In genomic region chr7:100888988-100889760, GRCh38 we compare ENCODE assay signal across 8 cellular contexts. TPM values are rescaled to one million over a fixed set of nuclear protein-coding genes. Genes with fewer than 3 reads are reported as not detected.
DNase-seq lines count a peak whose midpoint lies in the region; ATAC-seq and TF ChIP-seq lines count a peak whose summit lies in the region.

UFSP1 (minus strand) TSS chr7:100889715; CDS start chr7:100889271, 444 bp downstream.

- intact Hi-C loops in activated T-helper 2 cell treated with anti-CD3 and anti-CD28 coated beads, Interferon-gamma antibody, Interleukin-2, Interleukin-4, amounts not matched to agents 10 μg/mL and 5 μg/mL and 100 μg/mL, durations not matched to agents 14 hours and 24 hours and 36 hours (cut with micrococcal nuclease): loop anchor here (1.0 to 2.0 kb wide), 2 partner anchors 128 to 282 kb away; no protein-coding TSS in a partner anchor
- intact Hi-C loops in spleen (cut with DNase I; ENCODE audit: low total_unique reads): no loop called here

- H3K27ac ChIP-seq in C4-2B: peak within 1 kb of the TSS; percentile 98
- no peak within 1 kb of the TSS for H3K27ac ChIP-seq in iPS DF 6.9 (ENCODE audit: low read length)
- H3K27ac ChIP-seq in spleen: peak within 1 kb of the TSS; percentile 64 to 91 (median 88)

- peak within 1 kb of the TSS; percentile 82 for H3K27ac Mint-ChIP-seq in activated T-helper 2 cell treated with anti-CD3 and anti-CD28 coated beads, Interferon-gamma antibody, Interleukin-2, Interleukin-4, amounts not matched to agents 10 μg/mL and 5 μg/mL and 100 μg/mL, durations not matched to agents 14 hours and 24 hours and 36 hours

- H3K4me1 Mint-ChIP-seq in activated T-helper 2 cell treated with anti-CD3 and anti-CD28 coated beads, Interferon-gamma antibody, Interleukin-2, Interleukin-4, amounts not matched to agents 10 μg/mL and 5 μg/mL and 100 μg/mL, durations not matched to agents 14 hours and 24 hours and 36 hours (ENCODE audit: low read depth): peaks cover 46% of the 10 kb centered on the region

- no peaks in the 10 kb centered on the region for H3K9me3 Mint-ChIP-seq in activated T-helper 2 cell treated with anti-CD3 and anti-CD28 coated beads, Interferon-gamma antibody, Interleukin-2, Interleukin-4, amounts not matched to agents 10 μg/mL and 5 μg/mL and 100 μg/mL, durations not matched to agents 14 hours and 24 hours and 36 hours

- peak within 1 kb of the TSS; percentile 87 for H3K4me3 ChIP-seq in iPS DF 6.9 (ENCODE audit: low read length)
- H3K4me3 ChIP-seq in spleen: peak within 1 kb of the TSS; percentile 57 to 85 (median 73)

- H3K36me3 ChIP-seq in iPS DF 6.9 (ENCODE audit: control insufficient read depth, insufficient read depth, low read length) (peaks cover 36% of the 10 kb centered on the region), spleen (peaks cover 0 to 46% (median 42%) of the 10 kb centered on the region in 6 donors)

- H3K4me3 Mint-ChIP-seq in activated T-helper 2 cell treated with anti-CD3 and anti-CD28 coated beads, Interferon-gamma antibody, Interleukin-2, Interleukin-4, amounts not matched to agents 10 μg/mL and 5 μg/mL and 100 μg/mL, durations not matched to agents 14 hours and 24 hours and 36 hours (ENCODE audit: low read depth): peak within 1 kb of the TSS; percentile 79

- TF ChIP-seq POLR2A in spleen (IDR thresholded peaks at IDR 0.05): no peak

- no peak for DNase-seq in activated T-helper 2 cell treated with anti-CD3 and anti-CD28 coated beads, Interferon-gamma antibody, Interleukin-2, Interleukin-4, amounts not matched to agents 10 μg/mL and 5 μg/mL and 100 μg/mL, durations not matched to agents 14 hours and 24 hours and 36 hours (ENCODE audit: low spot score)
- DNase-seq in iPS DF 6.9 (ENCODE audit: low read depth, low spot score) (no peak), spleen (no peak), amniotic stem cell (lab: John Stamatoyannopoulos, UW) (no peak), MV-4-11 (lab: John Stamatoyannopoulos, UW) (no peak)

- no CpG with 5 or more reads among the region's 73 CpGs for WGBS in iPS DF 6.9 (ENCODE audit: insufficient coverage, insufficient read length)
- 3 to 7% (median 5%) methylated on average over 21 to 73 of the region's 73 CpGs for WGBS in spleen, 5 donors

- peaks cover 2% of the 10 kb centered on the region for H3K4me1 ChIP-seq in iPS DF 6.9 (ENCODE audit: control insufficient read depth, insufficient read depth, low read length)
- peaks cover 32 to 69% (median 51%) of the 10 kb centered on the region in 6 donors for H3K4me1 ChIP-seq in spleen

- H3K36me3 Mint-ChIP-seq in activated T-helper 2 cell treated with anti-CD3 and anti-CD28 coated beads, Interferon-gamma antibody, Interleukin-2, Interleukin-4, amounts not matched to agents 10 μg/mL and 5 μg/mL and 100 μg/mL, durations not matched to agents 14 hours and 24 hours and 36 hours (ENCODE audit: low read depth): peaks cover 47% of the 10 kb centered on the region

- no peaks in the 10 kb centered on the region for H3K9me3 ChIP-seq in iPS DF 6.9 (ENCODE audit: control insufficient read depth, insufficient read depth, low read length)
- H3K9me3 ChIP-seq in spleen: no peaks in the 10 kb centered on the region

- H3K27me3 ChIP-seq in iPS DF 6.9 (ENCODE audit: control insufficient read depth, insufficient read depth, low read length) (no peaks in the 10 kb centered on the region), spleen (replicated peaks in 1 of 7) (peaks cover 0 to 42% (median 13%) of the 10 kb centered on the region in 7 donors)

- ATAC-seq in GM19324 (IDR thresholded peaks at IDR 0.05; ENCODE audit: low FRiP score, unreplicated experiment) (peak; percentile 36), HG03442 (IDR thresholded peaks at IDR 0.05; ENCODE audit: unreplicated experiment) (peak; percentile 27)

- TF ChIP-seq CTCF in C4-2B (conservative IDR thresholded peaks at IDR 0.05): no peak
- TF ChIP-seq CTCF in spleen (IDR thresholded peaks at IDR 0.05 in 8 of 11, conservative IDR thresholded peaks at IDR 0.05 in 3 of 11): peak in 3 of 11 experiments; percentile 8 to 31 (median 12)

- H3K27me3 Mint-ChIP-seq in activated T-helper 2 cell treated with anti-CD3 and anti-CD28 coated beads, Interferon-gamma antibody, Interleukin-2, Interleukin-4, amounts not matched to agents 10 μg/mL and 5 μg/mL and 100 μg/mL, durations not matched to agents 14 hours and 24 hours and 36 hours (ENCODE audit: low read depth): peaks cover 26% of the 10 kb centered on the region

RNA-seq across cellular contexts. Expression of gene UFSP1, which starts in this region (rescaled TPM):
- total RNA-seq in activated T-helper 2 cell treated with anti-CD3 and anti-CD28 coated beads, Interferon-gamma antibody, Interleukin-2, Interleukin-4, amounts not matched to agents 10 μg/mL and 5 μg/mL and 100 μg/mL, durations not matched to agents 14 hours and 24 hours and 36 hours: 3.8 and 5.0 TPM in 2 replicates
- 1 to 10 TPM; 1.3 to 5.6 (median 2.8) TPM for total RNA-seq in spleen
- polyA plus RNA-seq in spleen: 1 to 10 TPM; 4.2 to 6.9 (median 5.1) TPM
